Comparison of ENCODE assay signal across 8 cellular contexts in the genomic region with DNA sequence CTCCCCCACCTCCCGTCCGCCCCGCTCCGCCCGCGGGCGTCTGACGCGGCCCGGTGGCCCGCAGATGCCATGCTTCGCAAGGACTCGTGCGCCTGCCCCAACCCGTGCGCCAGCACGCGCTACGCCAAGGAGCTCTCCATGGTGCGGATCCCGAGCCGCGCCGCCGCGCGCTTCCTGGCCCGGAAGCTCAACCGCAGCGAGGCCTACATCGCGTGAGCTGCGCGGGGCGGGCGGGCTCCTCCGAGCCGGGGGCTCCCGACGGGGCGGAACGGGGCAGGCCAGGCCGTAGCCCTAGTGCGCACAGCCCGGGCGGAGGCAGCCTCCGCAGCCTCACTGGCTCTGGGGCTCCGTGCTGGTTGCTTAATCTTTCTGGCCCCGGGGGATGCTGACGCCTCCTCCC. TPM values are rescaled to one million over a fixed set of nuclear protein-coding genes. Genes with fewer than 3 reads are reported as not detected.
DNase-seq lines count a peak whose midpoint lies in the region; TF ChIP-seq lines count a peak whose summit lies in the region.

No MANE protein-coding gene starts in this region.

- 3 to 8% methylated on average over 14 to 20 of the region's 50 CpGs for WGBS in thyroid gland, 2 donors

- no peak overlapping the region for H3K27ac Mint-ChIP-seq in activated CD4-positive, alpha-beta T cell treated with anti-CD3 and anti-CD28 coated beads, Interleukin-2, amount 10 ng/mL, durations not matched to agents 24 days and 14 days
- H3K27ac Mint-ChIP-seq in mesothelial cell of epicardium, result no peak overlapping the region

- H3K36me3 ChIP-seq in GM06990 (ENCODE audit: control insufficient read depth, insufficient read depth, low read length) (peaks cover 3% of the 10 kb centered on the region), thyroid gland (no peaks in the 10 kb centered on the region), HAP-1 (replicated peaks) (no peaks in the 10 kb centered on the region)

- TF ChIP-seq CTCF in GM06990 (IDR thresholded peaks at IDR 0.05; ENCODE audit: insufficient read depth, low read length, poor library complexity, severe bottlenecking), result no peak
- TF ChIP-seq CTCF in dorsolateral prefrontal cortex (IDR thresholded peaks at IDR 0.05 in 54 of 56, conservative IDR thresholded peaks at IDR 0.05 in 2 of 56; ENCODE audit: low read depth in 1 of 56, partially characterized antibody in 56 of 56), result no peak
- TF ChIP-seq CTCF in mesothelial cell of epicardium (IDR thresholded peaks at IDR 0.05; ENCODE audit: unreplicated experiment), result no peak
- no peak for TF ChIP-seq CTCF in thyroid gland (IDR thresholded peaks at IDR 0.05)

- in situ Hi-C loops in HAP-1 (cut with MboI; ENCODE audit: low sequenced_read_pairs), result no loop called here

- no peak overlapping the region for H3K4me3 ChIP-seq in GM06990 (replicated peaks; ENCODE audit: low read depth, low read length)
- H3K4me3 ChIP-seq in dorsolateral prefrontal cortex, result peak overlapping the region in 49 of 59 donors; percentile 10 to 54 (median 38)
- H3K4me3 ChIP-seq in thyroid gland (replicated peaks in 1 of 3), result no peak overlapping the region
- no peak overlapping the region for H3K4me3 ChIP-seq in HAP-1

- H3K9me3 Mint-ChIP-seq in activated CD4-positive, alpha-beta T cell treated with anti-CD3 and anti-CD28 coated beads, Interleukin-2, amount 10 ng/mL, durations not matched to agents 24 days and 14 days, result no peaks in the 10 kb centered on the region
- H3K9me3 Mint-ChIP-seq in mesothelial cell of epicardium, result no peaks in the 10 kb centered on the region

- H3K9me3 ChIP-seq in thyroid gland (no peaks in the 10 kb centered on the region), HAP-1 (no peaks in the 10 kb centered on the region)

- H3K27me3 ChIP-seq in GM06990 (replicated peaks; ENCODE audit: control insufficient read depth, insufficient read depth, low read length) (no peaks in the 10 kb centered on the region), dorsolateral prefrontal cortex (no peaks in the 10 kb centered on the region), thyroid gland (no peaks in the 10 kb centered on the region), HAP-1 (ENCODE audit: low read depth) (no peaks in the 10 kb centered on the region)

- peaks cover 4% of the 10 kb centered on the region for H3K36me3 Mint-ChIP-seq in activated CD4-positive, alpha-beta T cell treated with anti-CD3 and anti-CD28 coated beads, Interleukin-2, amount 10 ng/mL, durations not matched to agents 24 days and 14 days (ENCODE audit: low read depth)
- peaks cover 9% of the 10 kb centered on the region for H3K36me3 Mint-ChIP-seq in mesothelial cell of epicardium

- no peak for TF ChIP-seq POLR2A in thyroid gland (IDR thresholded peaks at IDR 0.05)

- H3K27ac ChIP-seq in dorsolateral prefrontal cortex (peak overlapping the region in 25 of 59 donors; percentile 4 to 78 (median 55)), thyroid gland (no peak overlapping the region)

- H3K27me3 Mint-ChIP-seq in activated CD4-positive, alpha-beta T cell treated with anti-CD3 and anti-CD28 coated beads, Interleukin-2, amount 10 ng/mL, durations not matched to agents 24 days and 14 days, result peaks cover 5% of the 10 kb centered on the region
- H3K27me3 Mint-ChIP-seq in mesothelial cell of epicardium (ENCODE audit: low read depth), result peaks cover 25% of the 10 kb centered on the region

- no peak overlapping the region for H3K4me3 Mint-ChIP-seq in activated CD4-positive, alpha-beta T cell treated with anti-CD3 and anti-CD28 coated beads, Interleukin-2, amount 10 ng/mL, durations not matched to agents 24 days and 14 days
- H3K4me3 Mint-ChIP-seq in mesothelial cell of epicardium, result no peak overlapping the region

- DNase-seq in GM06990 (ENCODE audit: extremely low read depth, insufficient read length), result peak; percentile 47
- DNase-seq in activated CD4-positive, alpha-beta T cell treated with anti-CD3 and anti-CD28 coated beads, Interleukin-2, amount 10 ng/mL, durations not matched to agents 24 days and 14 days, result peak; percentile 91
- DNase-seq in dorsolateral prefrontal cortex, result peak in 7 of 10 donors; percentile 31 to 72 (median 59)
- peak; percentile 71 to 85 for DNase-seq in mesothelial cell of epicardium (ENCODE audit: low spot score in 2 of 2, unreplicated experiment in 2 of 2)
- DNase-seq in thyroid gland, result peak; percentile 51 to 58
- no peak for DNase-seq in HAP-1 (ENCODE audit: low spot score in 2 of 2)
- DNase-seq in NCI-H82 (lab: John Stamatoyannopoulos, UW), result no peak
- DNase-seq in GM19240 (ENCODE audit: insufficient read length, low spot score), result no peak

- intact Hi-C loops in activated CD4-positive, alpha-beta T cell treated with anti-CD3 and anti-CD28 coated beads, Interleukin-2, amount 10 ng/mL, durations not matched to agents 24 days and 14 days (cut with micrococcal nuclease), result no loop called here
- intact Hi-C loops in dorsolateral prefrontal cortex (cut with DNase I), result no loop called here
- intact Hi-C loops in thyroid gland (cut with DNase I), result no loop called here

- H3K4me1 ChIP-seq in thyroid gland (peaks cover 0 to 13% of the 10 kb centered on the region in 2 donors), HAP-1 (no peaks in the 10 kb centered on the region)

- peaks cover 8% of the 10 kb centered on the region for H3K4me1 Mint-ChIP-seq in activated CD4-positive, alpha-beta T cell treated with anti-CD3 and anti-CD28 coated beads, Interleukin-2, amount 10 ng/mL, durations not matched to agents 24 days and 14 days
- H3K4me1 Mint-ChIP-seq in mesothelial cell of epicardium, result peaks cover 9% of the 10 kb centered on the region

RNA-seq across cellular contexts. Expression of a gene that starts 2.8 kb away (rescaled TPM):
- 3.5 and 4.0 TPM in 2 replicates for total RNA-seq in activated CD4-positive, alpha-beta T cell treated with anti-CD3 and anti-CD28 coated beads, Interleukin-2, amount 10 ng/mL, durations not matched to agents 24 days and 14 days
- total RNA-seq in dorsolateral prefrontal cortex, result 10 to 100 TPM in 119 of 120 experiments, 1 to 10 TPM in 1; 8.5 to 47.8 (median 23.1) TPM
- 6.1 to 7.9 TPM (median 7.2 TPM) in 3 replicates for total RNA-seq in mesothelial cell of epicardium
- 1 to 10 TPM in 3 of 4 donors, not detected in 1; 1.2 to 2.6 (median 1.5) TPM for total RNA-seq in thyroid gland

RNA-seq across cellular contexts. Expression of a gene that starts 6.6 kb away (rescaled TPM):
- 26.5 and 26.8 TPM in 2 replicates for total RNA-seq in activated CD4-positive, alpha-beta T cell treated with anti-CD3 and anti-CD28 coated beads, Interleukin-2, amount 10 ng/mL, durations not matched to agents 24 days and 14 days
- total RNA-seq in dorsolateral prefrontal cortex (10 to 100 TPM; 24.9 to 86.2 (median 58.7) TPM), mesothelial cell of epicardium (17.0 to 17.5 TPM (median 17.4 TPM) in 3 replicates), thyroid gland (10 to 100 TPM in 2 of 4 donors, 1 to 10 TPM in 2; 5.3 to 17.4 (median 9.6) TPM)

RNA-seq across cellular contexts. Expression of a gene that starts 8.3 kb away (rescaled TPM):
- 115 and 127 TPM in 2 replicates for total RNA-seq in activated CD4-positive, alpha-beta T cell treated with anti-CD3 and anti-CD28 coated beads, Interleukin-2, amount 10 ng/mL, durations not matched to agents 24 days and 14 days
- 100 to 1,000 TPM in 1 of 120 experiments, 10 to 100 TPM in 119; 15.3 to 100 (median 42.1) TPM for total RNA-seq in dorsolateral prefrontal cortex
- 236 to 249 TPM (median 243 TPM) in 3 replicates for total RNA-seq in mesothelial cell of epicardium
- total RNA-seq in thyroid gland, result 100 to 1,000 TPM in 1 of 4 donors, 10 to 100 TPM in 3; 48.5 to 109 (median 69.0) TPM

RNA-seq across cellular contexts. Expression of a gene that starts 22.9 kb away (rescaled TPM):
- total RNA-seq in activated CD4-positive, alpha-beta T cell treated with anti-CD3 and anti-CD28 coated beads, Interleukin-2, amount 10 ng/mL, durations not matched to agents 24 days and 14 days, result 56.4 and 57.4 TPM in 2 replicates
- 100 to 1,000 TPM in 3 of 120 experiments, 10 to 100 TPM in 117; 52.6 to 110 (median 74.3) TPM for total RNA-seq in dorsolateral prefrontal cortex
- 39.8 to 48.0 TPM (median 40.7 TPM) in 3 replicates for total RNA-seq in mesothelial cell of epicardium
- 10 to 100 TPM; 39.0 to 74.2 (median 60.9) TPM for total RNA-seq in thyroid gland

RNA-seq across cellular contexts. Expression of a gene that starts 26.8 kb away (rescaled TPM):
- total RNA-seq in activated CD4-positive, alpha-beta T cell treated with anti-CD3 and anti-CD28 coated beads, Interleukin-2, amount 10 ng/mL, durations not matched to agents 24 days and 14 days, result 7.3 and 7.5 TPM in 2 replicates
- 10 to 100 TPM in 4 of 120 experiments, 1 to 10 TPM in 115, under 1 TPM in 1; 0.95 to 17.2 (median 4.5) TPM for total RNA-seq in dorsolateral prefrontal cortex
- 10.6 to 14.0 TPM (median 11.8 TPM) in 3 replicates for total RNA-seq in mesothelial cell of epicardium
- under 1 TPM in 1 of 4 donors, not detected in 3; 0.27 TPM for total RNA-seq in thyroid gland

Comparison
In these comparisons a context has a peak if more than half of its experiments do, and no peak if none do; other contexts are left out.
1. DNase-seq: peak in GM06990 (single experiment), activated CD4-positive, alpha-beta T cell treated with anti-CD3 and anti-CD28 coated beads, Interleukin-2, amount 10 ng/mL, durations not matched to agents 24 days and 14 days (single experiment), dorsolateral prefrontal cortex (7 of 10), mesothelial cell of epicardium (2 of 2) and thyroid gland (2 of 2); none in HAP-1 (0 of 2), NCI-H82 (single experiment) and GM19240 (single experiment).
2. H3K4me3 ChIP-seq: peak in dorsolateral prefrontal cortex (49 of 59); none in GM06990 (single experiment), thyroid gland (0 of 3) and HAP-1 (single experiment).